In the genomic region with DNA sequence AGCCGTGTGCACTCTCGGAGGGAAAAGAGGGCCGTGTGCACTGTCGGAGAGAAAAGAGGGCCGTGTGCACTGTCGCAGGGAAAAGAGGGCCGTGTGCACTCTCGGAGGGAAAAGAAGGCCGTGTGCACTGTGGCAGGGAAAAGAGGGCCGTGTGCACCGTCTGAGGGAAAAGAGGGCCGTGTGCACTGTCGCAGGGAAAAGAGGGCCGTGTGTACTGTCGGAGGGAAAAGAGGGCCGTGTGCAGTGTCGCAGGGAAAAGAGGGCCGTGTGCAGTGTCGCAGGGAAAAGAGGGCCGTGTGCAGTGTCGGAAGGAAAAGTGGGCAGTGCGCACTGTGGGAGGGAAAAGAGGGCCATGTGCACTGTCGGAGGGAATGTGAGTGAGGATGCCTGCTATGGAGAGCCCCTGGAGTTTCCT, we compare ENCODE assay signal across 16 cellular contexts.
A peak's percentile ranks its signal among the peaks of the same experiment; 100 is the strongest.
DNase-seq lines count a peak whose midpoint lies in the region; ATAC-seq and TF ChIP-seq lines count a peak whose summit lies in the region.
"Had no signal": no experiment of that assay in that cellular context is flagged by ENCODE, and none has a peak within 500 bp of the region (broad histone marks: within the 10 kb centered on the region; RNA-seq: fewer than 3 reads in every experiment).

No MANE protein-coding gene starts in this region.

- peak; percentile 15 for DNase-seq in NCI-H82 (lab: John Stamatoyannopoulos, UW)
- DNase-seq in NCI-H82 treated with DMSO at 0.1 percent for 48 hours (lab: John Stamatoyannopoulos, UW; ENCODE audit: unreplicated experiment): no peak
- DNase-seq in NB4 (ENCODE audit: low read depth): peak; percentile 35
- no peak for DNase-seq in central memory CD8-positive, alpha-beta T cell (ENCODE audit: low spot score in 2 of 2)
- DNase-seq in neuronal stem cell (ENCODE audit: low spot score): no peak
- DNase-seq in NCI-H187 treated with DMSO at 0.1 percent for 48 hours (lab: John Stamatoyannopoulos, UW): no peak
- DNase-seq: NCI-H1092 treated with DMSO at 0.1 percent for 48 hours, NCI-H1694, NCI-H446, NCI-H748 treated with DMSO at 0.1 percent for 48 hours, SIG-M5 had no signal

- H2BK15ac ChIP-seq in neuronal stem cell (ENCODE audit: low read length): peak overlapping the region; percentile 45

- no peak overlapping the region for H4K91ac ChIP-seq in neuronal stem cell (ENCODE audit: low read depth, low read length, poor library complexity)

- no peak overlapping the region for H3K4ac ChIP-seq in neuronal stem cell (ENCODE audit: low read length)

- H3K27ac ChIP-seq in neuronal stem cell (replicated peaks; ENCODE audit: low read length): no peak overlapping the region
- H3K27ac ChIP-seq: BLaER1 treated with 17β-estradiol and CSF1 and Interleukin-3, amounts not matched to agents 10 nM and 100 nM; Peyer's patch had no signal

- H4K8ac ChIP-seq in neuronal stem cell (ENCODE audit: low read depth, low read length): no peak overlapping the region

- no peak overlapping the region for H3K4me3 ChIP-seq in NB4 (ENCODE audit: low read depth, low read length)
- no peak overlapping the region for H3K4me3 ChIP-seq in neuronal stem cell (ENCODE audit: low read length in 2 of 2)
- H3K4me3 ChIP-seq: BLaER1 treated with 17β-estradiol and CSF1 and Interleukin-3, amounts not matched to agents 10 nM and 100 nM; GM12878; Peyer's patch had no signal

- H2BK120ac ChIP-seq in neuronal stem cell (ENCODE audit: low read depth, low read length): no peak overlapping the region

- H3K18ac ChIP-seq in neuronal stem cell (ENCODE audit: low read length): peak overlapping the region; percentile 32

- no peak overlapping the region for H2BK5ac ChIP-seq in neuronal stem cell (ENCODE audit: low read length)

- ATAC-seq in central memory CD8-positive, alpha-beta T cell (replicated peaks; ENCODE audit: extremely low read depth, poor library complexity, severe bottlenecking): no peak
- ATAC-seq in HG02571 (IDR thresholded peaks at IDR 0.05; ENCODE audit: unreplicated experiment) (no peak), HG03095 (IDR thresholded peaks at IDR 0.05; ENCODE audit: unreplicated experiment) (no peak)
- ATAC-seq: GM12878 had no signal

- H3K14ac ChIP-seq in neuronal stem cell (ENCODE audit: low read length): peak overlapping the region; percentile 4

- H3K23ac ChIP-seq in neuronal stem cell (ENCODE audit: low read depth, low read length, poor library complexity): no peak overlapping the region

- no peaks in the 10 kb centered on the region for H3K9me3 Mint-ChIP-seq in central memory CD8-positive, alpha-beta T cell

- peaks cover 2 to 3% of the 10 kb centered on the region in 2 donors for H3K9me3 ChIP-seq in neuronal stem cell (replicated peaks in 1 of 2; ENCODE audit: control insufficient read depth in 2 of 2, insufficient read depth in 1 of 2, low read depth in 1 of 2, low read length in 2 of 2)
- H3K9me3 ChIP-seq: BLaER1 treated with 17β-estradiol and CSF1 and Interleukin-3, amounts not matched to agents 10 nM and 100 nM; Peyer's patch had no signal

- TF ChIP-seq CTCF in NB4 (IDR thresholded peaks at IDR 0.05; ENCODE audit: low read depth, low read length): no peak

- H3K4me1 ChIP-seq in neuronal stem cell (ENCODE audit: control insufficient read depth in 2 of 2, insufficient read depth in 1 of 2, low read depth in 1 of 2, low read length in 2 of 2): peaks cover 4 to 10% of the 10 kb centered on the region in 2 donors
- H3K4me1 ChIP-seq: Peyer's patch had no signal

- H3K4me3 Mint-ChIP-seq in central memory CD8-positive, alpha-beta T cell: no peak overlapping the region

- H3K36me3 Mint-ChIP-seq in central memory CD8-positive, alpha-beta T cell (ENCODE audit: insufficient read depth): no peaks in the 10 kb centered on the region

- no peak overlapping the region for H3K9ac ChIP-seq in neuronal stem cell (ENCODE audit: low read depth, low read length, poor library complexity)
- H3K9ac ChIP-seq: BLaER1 treated with 17β-estradiol and CSF1 and Interleukin-3, amounts not matched to agents 10 nM and 100 nM had no signal

- no peak overlapping the region for H2AK5ac ChIP-seq in neuronal stem cell (ENCODE audit: low read depth, low read length)

- H2AFZ ChIP-seq in neuronal stem cell (ENCODE audit: low read length): no peak overlapping the region

- TF ChIP-seq POLR2A in NB4 (IDR thresholded peaks at IDR 0.05; ENCODE audit: extremely low read depth, insufficient read length): no peak

- H3K27me3 ChIP-seq in neuronal stem cell (ENCODE audit: control insufficient read depth in 3 of 3, insufficient read depth in 3 of 3, low read depth in 1 of 3, low read length in 3 of 3): no peaks in the 10 kb centered on the region
- H3K27me3 ChIP-seq: Peyer's patch had no signal

- no peaks in the 10 kb centered on the region for H3K4me1 Mint-ChIP-seq in central memory CD8-positive, alpha-beta T cell

- no CpG with 5 or more reads among the region's 23 CpGs for WGBS in neuronal stem cell (ENCODE audit: extremely low coverage in 2 of 2, insufficient read length in 2 of 2, insufficient replicate concordance in 1 of 2), 2 donors

- no peaks in the 10 kb centered on the region for H3K79me1 ChIP-seq in neuronal stem cell (ENCODE audit: low read depth, low read length)

- no peak overlapping the region for H3K4me2 ChIP-seq in neuronal stem cell (ENCODE audit: insufficient read depth, low read length, poor library complexity, severe bottlenecking)

- H2BK12ac ChIP-seq in neuronal stem cell (ENCODE audit: low read length): no peak overlapping the region

- H3K36me3 ChIP-seq in neuronal stem cell (replicated peaks in 1 of 2; ENCODE audit: control insufficient read depth in 2 of 2, insufficient read depth in 2 of 2, low read length in 2 of 2): no peaks in the 10 kb centered on the region
- H3K36me3 ChIP-seq: BLaER1 treated with 17β-estradiol and CSF1 and Interleukin-3, amounts not matched to agents 10 nM and 100 nM; Peyer's patch had no signal

- peaks cover 25% of the 10 kb centered on the region for H3K27me3 Mint-ChIP-seq in central memory CD8-positive, alpha-beta T cell

- H3K27ac Mint-ChIP-seq in central memory CD8-positive, alpha-beta T cell (ENCODE audit: low read depth): peak overlapping the region; percentile 14

Comparison
In these comparisons a context has a peak if more than half of its experiments do, and no peak if none do; other contexts are left out.
1. DNase-seq: peak in NCI-H82 (single experiment) and NB4 (single experiment); none in NCI-H82 treated with DMSO at 0.1 percent for 48 hours (single experiment), central memory CD8-positive, alpha-beta T cell (0 of 2), neuronal stem cell (single experiment) and NCI-H187 treated with DMSO at 0.1 percent for 48 hours (single experiment).